Comparison of ENCODE assay signal across 28 cellular contexts in the genomic region with DNA sequence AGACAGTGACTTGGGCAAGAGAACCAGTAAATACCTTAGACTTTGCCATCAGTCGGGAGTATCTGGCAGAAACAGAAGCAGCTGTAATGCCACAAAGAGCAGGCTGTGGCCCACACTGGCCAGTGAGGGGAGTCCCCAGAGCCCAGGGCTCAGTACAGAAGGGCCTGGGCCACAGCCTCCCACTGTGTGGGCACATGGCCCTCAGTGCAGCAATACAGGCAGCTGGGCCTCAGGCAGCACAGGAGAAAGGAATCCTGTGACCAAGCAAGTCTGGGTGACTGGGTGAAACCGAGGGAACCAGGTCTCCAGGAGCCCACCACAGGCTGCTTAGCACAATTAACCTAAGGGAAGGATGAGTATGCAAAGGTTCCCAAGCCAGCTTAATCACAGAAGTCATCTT. TPM values are rescaled to one million over a fixed set of nuclear protein-coding genes. Genes with fewer than 3 reads are reported as not detected.
"Had no signal": no experiment of that assay in that cellular context is flagged by ENCODE, and none has a peak within 500 bp of the region (broad histone marks: within the 10 kb centered on the region; RNA-seq: fewer than 3 reads in every experiment).

No MANE protein-coding gene starts in this region.

- H3K4me3 ChIP-seq: lower lobe of right lung, smooth muscle cell had no signal

- ATAC-seq: activated T-cell treated with anti-CD3 and anti-CD28 coated beads, Interleukin-2, amount 50 U/mL, for 72 hours; foreskin keratinocyte; lower lobe of right lung; naive thymus-derived CD4-positive, alpha-beta T cell; sciatic nerve; T-cell had no signal

- H3K4me1 ChIP-seq: lower lobe of right lung had no signal

- H3K27ac ChIP-seq: foreskin keratinocyte, lower lobe of right lung had no signal

- H3K27ac Mint-ChIP-seq: activated naive CD4-positive, alpha-beta T cell treated with anti-CD3 and anti-CD28 coated beads, Interleukin-2, amount 10 ng/mL, durations not matched to agents 7 days and 5 days; activated T-cell treated with anti-CD3 and anti-CD28 coated beads, Interleukin-2, amount 50 U/mL, for 72 hours; brain; naive thymus-derived CD4-positive, alpha-beta T cell; T-cell; T-helper 2 cell treated with Interferon-gamma antibody and Interleukin-4, amounts not matched to agents 5 μg/mL and 100 μg/mL, for 36 hours had no signal

- H3K4me2 ChIP-seq: smooth muscle cell had no signal

- H3K9me3 Mint-ChIP-seq: activated naive CD4-positive, alpha-beta T cell treated with anti-CD3 and anti-CD28 coated beads, Interleukin-2, amount 10 ng/mL, durations not matched to agents 7 days and 5 days; activated T-cell treated with anti-CD3 and anti-CD28 coated beads, Interleukin-2, amount 50 U/mL, for 72 hours; brain; naive thymus-derived CD4-positive, alpha-beta T cell; neural crest cell; T-cell; T-helper 2 cell treated with Interferon-gamma antibody and Interleukin-4, amounts not matched to agents 5 μg/mL and 100 μg/mL, for 36 hours had no signal

- H3K9me3 ChIP-seq: lower lobe of right lung had no signal

- H3K27me3 ChIP-seq: foreskin keratinocyte had no signal

- DNase-seq: activated effector memory CD4-positive, alpha-beta T cell treated with Interleukin-2 at 50 U/mL for 16 hours; activated naive CD4-positive, alpha-beta T cell treated with anti-CD3 and anti-CD28 coated beads, Interleukin-2, amount 10 ng/mL, durations not matched to agents 7 days and 5 days; activated T-cell treated with anti-CD3 and anti-CD28 coated beads, Interleukin-2, amount 50 U/mL, for 72 hours; aorta; effector CD8-positive, alpha-beta T cell; erythroblast; foreskin keratinocyte; kidney; lower lobe of right lung; naive thymus-derived CD4-positive, alpha-beta T cell; posterior cingulate gyrus; stimulated activated CD4-positive, alpha-beta T cell treated with anti-CD3 and anti-CD28 coated beads, Interleukin-2, amount 100 ng/mL, for 48 hours; stimulated activated naive CD4-positive, alpha-beta T cell treated with Interleukin-2 at 50 U/mL for 16 hours; T-cell had no signal

RNA-seq across cellular contexts. Expression of gene STRA8, which starts 36.3 kb away (rescaled TPM):
- total RNA-seq: activated T-cell treated with anti-CD3 and anti-CD28 coated beads, Interleukin-2, amount 50 U/mL, for 72 hours; aorta; cardiac septum; chondrocyte; foreskin keratinocyte; glomerular endothelial cell; kidney; lower lobe of right lung; mesenteric fat pad; mucosa of gallbladder; naive thymus-derived CD4-positive, alpha-beta T cell; neural crest cell; omental fat pad; sciatic nerve; smooth muscle cell; subcutaneous adipose tissue; T-cell; urinary bladder had no signal
- polyA plus RNA-seq: adipose tissue; aorta; foreskin keratinocyte; naive thymus-derived CD4-positive, alpha-beta T cell; smooth muscle cell; urinary bladder had no signal

RNA-seq across cellular contexts. Expression of gene TMEM140, which starts 49.5 kb away (rescaled TPM):
- total RNA-seq: chondrocyte, foreskin keratinocyte, smooth muscle cell had no signal
